In genomic region chr2:220346919-220347318, GRCh38 we compare ENCODE assay signal across 7 cellular contexts.
"Had no signal": no experiment of that assay in that cellular context is flagged by ENCODE, and none has a peak within 500 bp of the region (broad histone marks: within the 10 kb centered on the region; RNA-seq: fewer than 3 reads in every experiment).

No MANE protein-coding gene starts in this region.

- H3K27me3 Mint-ChIP-seq: IgD-negative memory B cell had no signal

- H3K4me1 Mint-ChIP-seq: IgD-negative memory B cell had no signal

- H3K4me3 ChIP-seq: K562 had no signal

- H3K9me3 Mint-ChIP-seq: IgD-negative memory B cell had no signal

- H3K4me2 ChIP-seq: KMS-11 had no signal

- H3K27ac ChIP-seq: HL-60, KMS-11 had no signal

- FAIRE-seq: HTR-8/SVneo, K562 had no signal

- H3K27ac Mint-ChIP-seq: IgD-negative memory B cell had no signal

- H3K4me3 Mint-ChIP-seq: IgD-negative memory B cell had no signal

- ATAC-seq: K562 had no signal

- H3K9ac ChIP-seq: KMS-11 had no signal

- DNase-seq: KBM-7, KG1 had no signal

- H3K36me3 Mint-ChIP-seq: IgD-negative memory B cell had no signal
